23 cellular contexts compared by ENCODE assay signal in the genomic region with DNA sequence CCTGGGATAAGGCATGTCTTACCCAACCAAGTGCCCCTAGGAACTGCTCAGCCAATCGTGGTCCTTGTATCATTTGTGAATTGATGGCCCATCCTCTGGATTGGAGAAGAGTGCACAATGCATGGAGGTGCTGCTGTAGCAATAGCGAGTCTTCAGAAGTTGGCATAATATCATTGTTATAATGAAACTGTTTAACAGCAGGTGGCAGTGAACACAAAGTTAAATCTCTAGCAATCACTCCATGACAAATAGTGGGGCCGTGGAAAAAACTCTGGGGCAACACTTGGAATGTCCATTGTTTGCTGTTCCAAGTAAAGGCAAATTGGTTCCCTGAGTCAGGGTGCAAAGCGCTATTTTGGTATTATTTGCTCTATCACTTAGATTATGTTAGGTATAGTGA. TPM values are rescaled to one million over a fixed set of nuclear protein-coding genes. Genes with fewer than 3 reads are reported as not detected.
DNase-seq lines count a peak whose midpoint lies in the region; ATAC-seq, FAIRE-seq and TF ChIP-seq lines count a peak whose summit lies in the region.
"Had no signal": no experiment of that assay in that cellular context is flagged by ENCODE, and none has a peak within 500 bp of the region (broad histone marks: within the 10 kb centered on the region; RNA-seq: fewer than 3 reads in every experiment).

No MANE protein-coding gene starts in this region.

- H3K9me3 ChIP-seq in BE2C: no peaks in the 10 kb centered on the region
- no peaks in the 10 kb centered on the region for H3K9me3 ChIP-seq in pancreas

- in situ Hi-C loops in G401 (cut with HindIII; ENCODE audit: low sequenced_read_pairs): no loop called here

- H3K27me3 ChIP-seq in BE2C (no peaks in the 10 kb centered on the region), pancreas (no peaks in the 10 kb centered on the region)

- DNase-seq in BE2C (no peak), HT-29 (ENCODE audit: low spot score) (peak; percentile 20), SW480 (ENCODE audit: low spot score) (peak; percentile 10), pancreas (peak in 1 of 6 donors; percentile 49), G401 (ENCODE audit: low spot score) (no peak), AG20443 (ENCODE audit: low spot score) (no peak), kidney tubule cell (ENCODE audit: low spot score) (no peak)
- DNase-seq: Calu3; CD4-positive, alpha-beta memory T cell; DMS79; KBM-7; MV-4-11; NCI-H1694 treated with DMSO at 0.1 percent for 48 hours; NCI-H2107; NCI-H226; NCI-H524 treated with DMSO at 0.1 percent for 48 hours; OCI-M1; SHP77 had no signal

- FAIRE-seq in pancreas (lab: Jason Lieb, UNC): no peak
- FAIRE-seq: H54, HepG2 had no signal

- H3K4me1 ChIP-seq in BE2C (no peaks in the 10 kb centered on the region), pancreas (peaks cover 0 to 11% (median 4%) of the 10 kb centered on the region in 3 donors)

- peak overlapping the region in 2 of 4 donors; percentile 1 to 70 for H3K27ac ChIP-seq in pancreas

- TF ChIP-seq CTCF in BE2C (IDR thresholded peaks at IDR 0.05; ENCODE audit: low read depth, low read length): 0 out of 2 replicates have a peak, but pooled peaks have one; percentile 5
- TF ChIP-seq CTCF in pancreas (IDR thresholded peaks at IDR 0.05): no peak

- H3K36me3 ChIP-seq in BE2C (no peaks in the 10 kb centered on the region), pancreas (no peaks in the 10 kb centered on the region)

- peak; percentile 28 to 72 (median 60) for ATAC-seq in pancreas
- ATAC-seq: HepG2 had no signal

- 29 to 31% methylated on average over 4 of the region's 4 CpGs for WGBS in pancreas, 2 donors

- H3K4me3 ChIP-seq in BE2C (ENCODE audit: low read depth, low read length) (no peak overlapping the region), pancreas (no peak overlapping the region)

- intact Hi-C loops in pancreas (cut with DNase I): loop anchor here in 2 of 3 donors (5.0 to 10.0 kb wide), 2 partner anchors 83 to 86 kb away; no protein-coding TSS in a partner anchor

RNA-seq across cellular contexts. Expression of a gene that starts 11.4 kb away (rescaled TPM):
- not detected for polyA plus RNA-seq in BE2C (2012; ENCODE audit: insufficient read depth, insufficient read length, low read depth)
- total RNA-seq in HT-29 (2014; rRNA removed; shearing (Covaris generic)): not detected in 2 replicates
- total RNA-seq in pancreas: over 10,000 TPM; 22,488 to 42,835 (median 29,951) TPM
- over 10,000 TPM; 18,817 to 70,084 TPM for polyA plus RNA-seq in pancreas
- total RNA-seq in G401 (2014; rRNA removed; shearing (Covaris generic)): not detected in 2 replicates
- total RNA-seq: Calu3; CD4-positive, alpha-beta memory T cell; HepG2; RPMI7951; T-helper 1 cell treated with Interleukin-12 subunit alpha and Interleukin-12 subunit beta and Interleukin-4 antibody, amounts not matched to agents 30 ng/mL and 1 ng/mL, for 36 hours had no signal
- polyA plus RNA-seq: BJ; CD4-positive, alpha-beta memory T cell; HepG2 had no signal

RNA-seq across cellular contexts. Expression of a gene that starts 27.9 kb away (rescaled TPM):
- not detected for polyA plus RNA-seq in BE2C (2012; ENCODE audit: insufficient read depth, insufficient read length, low read depth)
- not detected in 2 replicates for total RNA-seq in HT-29 (2014; rRNA removed; shearing (Covaris generic))
- total RNA-seq in pancreas: over 10,000 TPM in 2 of 6 donors, 1,000 to 10,000 TPM in 1, 100 to 1,000 TPM in 2, 10 to 100 TPM in 1; 72.7 to 59,927 (median 1,669) TPM
- polyA plus RNA-seq in pancreas: 1,000 to 10,000 TPM in 1 of 2 donors, 100 to 1,000 TPM in 1; 167 to 3,240 TPM
- not detected in 2 replicates for total RNA-seq in G401 (2014; rRNA removed; shearing (Covaris generic))
- total RNA-seq: Calu3; CD4-positive, alpha-beta memory T cell; HepG2; RPMI7951; T-helper 1 cell treated with Interleukin-12 subunit alpha and Interleukin-12 subunit beta and Interleukin-4 antibody, amounts not matched to agents 30 ng/mL and 1 ng/mL, for 36 hours had no signal
- polyA plus RNA-seq: BJ; CD4-positive, alpha-beta memory T cell had no signal

RNA-seq across cellular contexts. Expression of a gene that starts 43.9 kb away (rescaled TPM):
- polyA plus RNA-seq in BE2C (2012; ENCODE audit: insufficient read depth, insufficient read length, low read depth): not detected
- not detected in 2 replicates for total RNA-seq in HT-29 (2014; rRNA removed; shearing (Covaris generic))
- over 10,000 TPM in 4 of 6 donors, 1,000 to 10,000 TPM in 2; 3,724 to 34,839 (median 13,358) TPM for total RNA-seq in pancreas
- over 10,000 TPM in 1 of 2 donors, 1,000 to 10,000 TPM in 1; 6,505 to 20,052 TPM for polyA plus RNA-seq in pancreas
- total RNA-seq in G401 (2014; rRNA removed; shearing (Covaris generic)): not detected in 2 replicates
- total RNA-seq: Calu3; CD4-positive, alpha-beta memory T cell; HepG2; RPMI7951; T-helper 1 cell treated with Interleukin-12 subunit alpha and Interleukin-12 subunit beta and Interleukin-4 antibody, amounts not matched to agents 30 ng/mL and 1 ng/mL, for 36 hours had no signal
- polyA plus RNA-seq: BJ; CD4-positive, alpha-beta memory T cell; HepG2 had no signal

Comparison
In these comparisons a context has a peak if more than half of its experiments do, and no peak if none do; other contexts are left out.
1. DNase-seq: peak in HT-29 (single experiment) and SW480 (single experiment); none in BE2C (single experiment), G401 (single experiment), AG20443 (single experiment) and kidney tubule cell (single experiment).
2. RNA of a gene that starts 11.4 kb away (total RNA-seq): 22,488 to 42,835 TPM in pancreas; not detected in HT-29 and not detected in G401; every median in the first group is over 1,000 times any median in the second.
3. RNA of a gene that starts 27.9 kb away (total RNA-seq): 72.7 to 59,927 TPM in pancreas; not detected in HT-29 and not detected in G401; every median in the first group is over 10 times any median in the second.
4. RNA of a gene that starts 43.9 kb away (total RNA-seq): 3,724 to 34,839 TPM in pancreas; not detected in HT-29 and not detected in G401; every median in the first group is over 1,000 times any median in the second.